28 cellular contexts compared by ENCODE assay signal in the genomic region with DNA sequence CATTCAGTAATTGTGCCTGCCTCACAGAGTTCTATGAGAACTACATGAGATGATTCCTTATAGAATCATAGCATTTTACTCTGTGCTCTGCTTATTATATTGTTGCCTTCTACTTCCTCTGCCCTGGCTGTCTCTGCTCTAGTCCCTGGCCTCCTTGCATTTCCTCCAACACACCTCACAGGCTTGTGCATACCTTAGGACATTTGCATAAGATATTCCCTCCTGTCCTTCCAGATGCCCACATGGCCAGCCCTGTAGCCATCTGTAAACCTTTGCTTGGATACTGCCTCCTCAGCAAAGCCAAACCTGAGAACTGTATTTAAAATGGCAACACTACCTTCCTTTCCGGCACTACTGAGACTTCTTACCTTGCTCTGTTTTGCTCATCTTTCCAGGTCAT.
"Had no signal": no experiment of that assay in that cellular context is flagged by ENCODE, and none has a peak within 500 bp of the region (broad histone marks: within the 10 kb centered on the region; RNA-seq: fewer than 3 reads in every experiment).

No MANE protein-coding gene starts in this region.

- ATAC-seq: natural killer cell; pancreas; right cardiac atrium; sciatic nerve; stimulated activated effector memory CD8-positive, alpha-beta T cell treated with anti-CD3 and anti-CD28 coated beads, Interleukin-12 subunit alpha, Interleukin-12 subunit beta, amount 100 ng/mL, for 72 hours had no signal

- H3K4me1 Mint-ChIP-seq: immature natural killer cell; natural killer cell; stimulated activated effector memory CD8-positive, alpha-beta T cell treated with anti-CD3 and anti-CD28 coated beads, Interleukin-12 subunit alpha, Interleukin-12 subunit beta, amount 100 ng/mL, for 72 hours had no signal

- H3K36me3 Mint-ChIP-seq: immature natural killer cell; natural killer cell; stimulated activated effector memory CD8-positive, alpha-beta T cell treated with anti-CD3 and anti-CD28 coated beads, Interleukin-12 subunit alpha, Interleukin-12 subunit beta, amount 100 ng/mL, for 72 hours had no signal

- H3K27me3 ChIP-seq: pancreas, stomach, testis, thyroid gland, transverse colon, upper lobe of left lung, vagina had no signal

- H3K9me3 ChIP-seq: left ventricle myocardium inferior, pancreas, prostate gland, stomach, testis, thyroid gland, transverse colon, upper lobe of left lung, vagina had no signal

- H3K9me3 Mint-ChIP-seq: stimulated activated effector memory CD8-positive, alpha-beta T cell treated with anti-CD3 and anti-CD28 coated beads, Interleukin-12 subunit alpha, Interleukin-12 subunit beta, amount 100 ng/mL, for 72 hours had no signal

- H3K27ac Mint-ChIP-seq: immature natural killer cell; natural killer cell; stimulated activated effector memory CD8-positive, alpha-beta T cell treated with anti-CD3 and anti-CD28 coated beads, Interleukin-12 subunit alpha, Interleukin-12 subunit beta, amount 100 ng/mL, for 72 hours had no signal

- DNase-seq: head of caudate nucleus; hippocampal formation; immature natural killer cell; kidney; left ventricle myocardium inferior; natural killer cell; nucleus accumbens; pancreas; posterior cingulate gyrus; retina; right cardiac atrium; stimulated activated CD4-positive, alpha-beta T cell treated with anti-CD3 and anti-CD28 coated beads, Interleukin-12 subunit alpha, Interleukin-12 subunit beta, amount 100 ng/mL, for 4 hours; stimulated activated CD4-positive, alpha-beta T cell treated with anti-CD3 and anti-CD28 coated beads, Interleukin-15, amount 100 ng/mL, for 24 hours; stimulated activated CD4-positive, alpha-beta T cell treated with anti-CD3 and anti-CD28 coated beads, Interleukin-2, amount 100 ng/mL, for 24 hours; stimulated activated CD4-positive, alpha-beta T cell treated with anti-CD3 and anti-CD28 coated beads, Interleukin-4, amount 100 ng/mL, for 24 hours; stimulated activated naive CD4-positive, alpha-beta T cell; stomach; testis; thyroid gland; transverse colon; upper lobe of left lung had no signal

- FAIRE-seq: islet of Langerhans, kidney, pancreas had no signal

- H3K27ac ChIP-seq: left ventricle myocardium inferior, pancreas, prostate gland, skin epidermis, stomach, testis, thyroid gland, transverse colon, upper lobe of left lung, vagina had no signal

- H3K4me3 Mint-ChIP-seq: immature natural killer cell; natural killer cell; stimulated activated effector memory CD8-positive, alpha-beta T cell treated with anti-CD3 and anti-CD28 coated beads, Interleukin-12 subunit alpha, Interleukin-12 subunit beta, amount 100 ng/mL, for 72 hours had no signal

- H3K4me3 ChIP-seq: left ventricle myocardium inferior, lung, pancreas, prostate gland, skin epidermis, stomach, testis, thyroid gland, transverse colon, upper lobe of left lung, vagina had no signal

- H3K36me3 ChIP-seq: left ventricle myocardium inferior, pancreas, prostate gland, stomach, thyroid gland, transverse colon, upper lobe of left lung, vagina had no signal

- H3K4me1 ChIP-seq: left ventricle myocardium inferior, pancreas, prostate gland, stomach, testis, thyroid gland, transverse colon, upper lobe of left lung, vagina had no signal
